In the genomic region with DNA sequence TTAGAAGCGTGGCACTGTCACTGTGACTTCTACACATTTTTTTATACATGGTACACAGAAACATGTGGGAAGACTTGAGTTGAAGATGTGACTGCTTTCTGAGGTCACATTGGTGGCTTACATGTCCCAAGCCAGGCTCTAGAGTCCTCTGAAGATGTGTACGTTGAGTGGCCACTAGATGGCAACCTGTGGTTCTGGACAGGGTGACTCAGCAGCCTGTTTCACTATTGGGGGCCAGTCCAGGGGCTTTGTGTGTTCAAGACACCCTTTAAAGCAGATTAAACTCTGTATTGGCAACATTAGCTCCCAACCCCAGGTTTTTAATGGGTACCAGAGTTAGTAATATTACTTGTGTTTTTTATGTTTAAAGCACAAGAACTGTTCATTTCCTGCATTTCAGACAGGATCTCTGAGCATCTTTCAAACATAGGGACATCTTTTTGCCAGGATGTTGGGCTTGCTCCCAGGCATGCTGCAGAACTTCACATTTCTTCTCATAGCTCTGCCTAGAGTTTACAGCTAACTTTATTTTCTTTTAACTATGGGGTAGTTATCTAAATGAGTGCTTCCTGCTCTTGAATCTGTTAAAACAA, we compare ENCODE assay signal across 8 cellular contexts. TPM values are rescaled to one million over a fixed set of nuclear protein-coding genes. Genes with fewer than 3 reads are reported as not detected.
DNase-seq lines count a peak whose midpoint lies in the region; ATAC-seq, FAIRE-seq and TF ChIP-seq lines count a peak whose summit lies in the region.

No MANE protein-coding gene starts in this region.

- TF ChIP-seq CTCF in kidney (IDR thresholded peaks at IDR 0.05; ENCODE audit: borderline replicate concordance, extremely low read depth, insufficient read depth), result peak; percentile 80

- H3K27me3 ChIP-seq in ACC112 (ENCODE audit: insufficient read depth, low read length), result no peaks in the 10 kb centered on the region

- no peaks in the 10 kb centered on the region for H3K79me2 ChIP-seq in ACC112 (ENCODE audit: control insufficient read depth, insufficient read depth, low read length, unreplicated experiment)

- peak; percentile 96 for ATAC-seq in GM18499 (IDR thresholded peaks at IDR 0.05; ENCODE audit: insufficient read depth, unreplicated experiment)
- ATAC-seq in HG02885 (IDR thresholded peaks at IDR 0.05; ENCODE audit: poor library complexity, unreplicated experiment), result peak; percentile 99

- H3K36me3 ChIP-seq in ACC112 (ENCODE audit: insufficient read depth, low read length) (peaks cover 20% of the 10 kb centered on the region), kidney (ENCODE audit: control insufficient read depth in 1 of 2, insufficient read depth in 2 of 2, low read length in 2 of 2) (peaks cover 9 to 18% of the 10 kb centered on the region in 2 donors)

- no peak overlapping the region for H2AFZ ChIP-seq in ACC112 (ENCODE audit: low read length, unreplicated experiment)

- H3K4me1 ChIP-seq in ACC112 (ENCODE audit: control insufficient read depth, insufficient read depth, low read length, unreplicated experiment), result peaks cover 29% of the 10 kb centered on the region
- peaks cover 2 to 10% of the 10 kb centered on the region in 2 donors for H3K4me1 ChIP-seq in kidney (ENCODE audit: control insufficient read depth in 1 of 2, insufficient read depth in 1 of 2, low read depth in 1 of 2, low read length in 2 of 2)

- no peak overlapping the region for H3K4me3 ChIP-seq in ACC112 (ENCODE audit: low read depth, low read length)
- H3K4me3 ChIP-seq in kidney (ENCODE audit: low read length in 2 of 2), result no peak overlapping the region

- DNase-seq in NCI-H1694 (lab: John Stamatoyannopoulos, UW) (peak; percentile 12), UCSD-AML1 (lab: John Stamatoyannopoulos, UW; ENCODE audit: unreplicated experiment) (peak; percentile 21), T47D (ENCODE audit: low read depth in 1 of 2, low spot score in 1 of 2) (peak; percentile 50 to 65), kidney (no peak)
- peak; percentile 24 for DNase-seq in stimulated activated CD4-positive, alpha-beta T cell treated with anti-CD3 and anti-CD28 coated beads, Interleukin-4, amount 100 ng/mL, for 1 hour

- no peaks in the 10 kb centered on the region for H3K9me3 ChIP-seq in kidney (ENCODE audit: control insufficient read depth in 1 of 2, low read length in 2 of 2)

- FAIRE-seq in kidney (lab: Jason Lieb, UNC), result no peak

- in situ Hi-C loops in T47D (cut with HindIII; ENCODE audit: low pct_unique_long_range_greater_than_20kb, low sequenced_read_pairs), result no loop called here

- H3K27ac ChIP-seq in ACC112 (ENCODE audit: low read depth, low read length) (peak overlapping the region; percentile 39), kidney (ENCODE audit: low read depth in 2 of 2, low read length in 2 of 2) (peak overlapping the region in 1 of 2 donors; percentile 8)

- no peak overlapping the region for H3K9ac ChIP-seq in kidney (ENCODE audit: low read length in 2 of 2)

- intact Hi-C loops in kidney (cut with DNase I), result no loop called here

RNA-seq across cellular contexts. Expression of a gene that starts 53.0 kb away (rescaled TPM):
- 50.7 TPM for total RNA-seq in kidney
- polyA plus RNA-seq in kidney (ENCODE audit: insufficient read depth, low read depth, low replicate concordance), result 17.0 TPM
